Comparison of ENCODE assay signal across 26 cellular contexts in genomic region chr2:150178591-150178990, GRCh38.
"Had no signal": no experiment of that assay in that cellular context is flagged by ENCODE, and none has a peak within 500 bp of the region (broad histone marks: within the 10 kb centered on the region; RNA-seq: fewer than 3 reads in every experiment).

No MANE protein-coding gene starts in this region.

- H3K36me3 ChIP-seq: cardiac muscle cell, lower lobe of right lung, neural progenitor cell, uterus had no signal

- H3K27me3 ChIP-seq: body of pancreas, cardiac muscle cell, neural progenitor cell, testis, uterus had no signal

- H3K27ac ChIP-seq: body of pancreas, cardiac muscle cell, lower lobe of right lung, neural progenitor cell, testis, uterus had no signal

- H3K27ac Mint-ChIP-seq: activated CD4-positive, alpha-beta T cell treated with anti-CD3 and anti-CD28 coated beads, Interleukin-2, amount 10 ng/mL, durations not matched to agents 7 days and 5 days; activated CD8-positive, alpha-beta memory T cell treated with anti-CD3 and anti-CD28 coated beads, Interleukin-2, amount 10 ng/mL, durations not matched to agents 7 days and 5 days; activated CD8-positive, alpha-beta T cell treated with anti-CD3 and anti-CD28 coated beads for 36 hours; activated naive CD8-positive, alpha-beta T cell treated with anti-CD3 and anti-CD28 coated beads, Interleukin-2, amount 50 U/mL, for 24 hours; naive thymus-derived CD8-positive, alpha-beta T cell; neural progenitor cell; stimulated activated naive B cell treated with anti-CD40 and anti-IgM and Interleukin-4, amounts not matched to agents 10 μg/mL and 1 μg/mL and 100 μg/mL, for 72 hours; T-helper 1 cell treated with Interleukin-12 subunit alpha and Interleukin-12 subunit beta and Interleukin-4 antibody, amounts not matched to agents 30 μg/mL and 1 μg/mL, for 36 hours had no signal

- H3K36me3 Mint-ChIP-seq: activated CD8-positive, alpha-beta memory T cell treated with anti-CD3 and anti-CD28 coated beads, Interleukin-2, amount 10 ng/mL, durations not matched to agents 7 days and 5 days; naive thymus-derived CD8-positive, alpha-beta T cell; neural progenitor cell; stimulated activated naive B cell treated with anti-CD40 and anti-IgM and Interleukin-4, amounts not matched to agents 10 μg/mL and 1 μg/mL and 100 μg/mL, for 72 hours had no signal

- H3K4me3 ChIP-seq: body of pancreas, cardiac muscle cell, lower lobe of right lung, neural progenitor cell, testis, uterus had no signal

- H3K9ac ChIP-seq: neural progenitor cell had no signal

- H3K9me3 Mint-ChIP-seq: activated CD4-positive, alpha-beta T cell treated with anti-CD3 and anti-CD28 coated beads, Interleukin-2, amount 10 ng/mL, durations not matched to agents 7 days and 5 days; T-helper 1 cell treated with Interleukin-12 subunit alpha and Interleukin-12 subunit beta and Interleukin-4 antibody, amounts not matched to agents 30 μg/mL and 1 μg/mL, for 36 hours had no signal

- H3K4me2 ChIP-seq: neural progenitor cell had no signal

- ATAC-seq: activated CD8-positive, alpha-beta memory T cell treated with anti-CD3 and anti-CD28 coated beads, Interleukin-2, amount 10 ng/mL, durations not matched to agents 7 days and 5 days; activated CD8-positive, alpha-beta T cell treated with anti-CD3 and anti-CD28 coated beads for 36 hours; activated naive CD8-positive, alpha-beta T cell treated with anti-CD3 and anti-CD28 coated beads, Interleukin-2, amount 50 U/mL, for 24 hours; body of pancreas; left cardiac atrium; lower lobe of right lung; naive thymus-derived CD8-positive, alpha-beta T cell; stimulated activated naive B cell treated with anti-CD40 and anti-IgM and Interleukin-4, amounts not matched to agents 10 μg/mL and 1 μg/mL and 100 μg/mL, for 72 hours had no signal

- H3K4me1 Mint-ChIP-seq: activated CD4-positive, alpha-beta T cell treated with anti-CD3 and anti-CD28 coated beads, Interleukin-2, amount 10 ng/mL, durations not matched to agents 7 days and 5 days; activated CD8-positive, alpha-beta memory T cell treated with anti-CD3 and anti-CD28 coated beads, Interleukin-2, amount 10 ng/mL, durations not matched to agents 7 days and 5 days; activated naive CD8-positive, alpha-beta T cell treated with anti-CD3 and anti-CD28 coated beads, Interleukin-2, amount 50 U/mL, for 24 hours; naive thymus-derived CD8-positive, alpha-beta T cell; neural progenitor cell; stimulated activated naive B cell treated with anti-CD40 and anti-IgM and Interleukin-4, amounts not matched to agents 10 μg/mL and 1 μg/mL and 100 μg/mL, for 72 hours had no signal

- H3K4me1 ChIP-seq: lower lobe of right lung, neural progenitor cell, testis, uterus had no signal

- H3K27me3 Mint-ChIP-seq: activated CD4-positive, alpha-beta T cell treated with anti-CD3 and anti-CD28 coated beads, Interleukin-2, amount 10 ng/mL, durations not matched to agents 7 days and 5 days; activated CD8-positive, alpha-beta memory T cell treated with anti-CD3 and anti-CD28 coated beads, Interleukin-2, amount 10 ng/mL, durations not matched to agents 7 days and 5 days; activated CD8-positive, alpha-beta T cell treated with anti-CD3 and anti-CD28 coated beads for 36 hours; activated naive CD8-positive, alpha-beta T cell treated with anti-CD3 and anti-CD28 coated beads, Interleukin-2, amount 50 U/mL, for 24 hours; naive thymus-derived CD8-positive, alpha-beta T cell; stimulated activated naive B cell treated with anti-CD40 and anti-IgM and Interleukin-4, amounts not matched to agents 10 μg/mL and 1 μg/mL and 100 μg/mL, for 72 hours had no signal

- H3K9me3 ChIP-seq: body of pancreas, lower lobe of right lung, testis, uterus had no signal

- DNase-seq: activated CD4-positive, alpha-beta T cell treated with anti-CD3 and anti-CD28 coated beads, Interleukin-2, amount 10 ng/mL, durations not matched to agents 7 days and 5 days; activated CD4-positive, CD25-positive, alpha-beta regulatory T cell treated with anti-CD3 and anti-CD28 coated beads, Interleukin-2, amount 50 U/mL, for 72 hours; activated CD8-positive, alpha-beta memory T cell treated with anti-CD3 and anti-CD28 coated beads, Interleukin-2, amount 10 ng/mL, durations not matched to agents 7 days and 5 days; activated CD8-positive, alpha-beta T cell treated with anti-CD3 and anti-CD28 coated beads for 36 hours; activated gamma-delta T cell; activated naive CD4-positive, alpha-beta T cell treated with anti-CD3 and anti-CD28 coated beads, Interleukin-2, amount 50 U/mL, for 16 hours; activated naive CD8-positive, alpha-beta T cell treated with anti-CD3 and anti-CD28 coated beads, Interleukin-2, amount 50 U/mL, for 24 hours; activated T-cell treated with anti-CD3 and anti-CD28 coated beads for 4 hours; anterior cingulate cortex; body of pancreas; foreskin melanocyte; hypothalamus; left cardiac atrium; lower lobe of right lung; naive thymus-derived CD8-positive, alpha-beta T cell; retina; stimulated activated CD4-positive, alpha-beta T cell treated with anti-CD3 and anti-CD28 coated beads, Interleukin-2, amount 100 ng/mL, for 48 hours; stimulated activated CD8-positive, alpha-beta memory T cell treated with anti-CD3 and anti-CD28 coated beads, Interleukin-4, amount 100 ng/mL, for 48 hours; stimulated activated naive B cell treated with anti-CD40 and anti-IgM and Interleukin-4, amounts not matched to agents 10 μg/mL and 1 μg/mL and 100 μg/mL, for 72 hours; T1000; testis; trophoblast cell; uterus had no signal

- H3K4me3 Mint-ChIP-seq: activated CD4-positive, alpha-beta T cell treated with anti-CD3 and anti-CD28 coated beads, Interleukin-2, amount 10 ng/mL, durations not matched to agents 7 days and 5 days; activated CD8-positive, alpha-beta memory T cell treated with anti-CD3 and anti-CD28 coated beads, Interleukin-2, amount 10 ng/mL, durations not matched to agents 7 days and 5 days; activated CD8-positive, alpha-beta T cell treated with anti-CD3 and anti-CD28 coated beads for 36 hours; activated naive CD8-positive, alpha-beta T cell treated with anti-CD3 and anti-CD28 coated beads, Interleukin-2, amount 50 U/mL, for 24 hours; naive thymus-derived CD8-positive, alpha-beta T cell; neural progenitor cell; stimulated activated naive B cell treated with anti-CD40 and anti-IgM and Interleukin-4, amounts not matched to agents 10 μg/mL and 1 μg/mL and 100 μg/mL, for 72 hours; T-helper 1 cell treated with Interleukin-12 subunit alpha and Interleukin-12 subunit beta and Interleukin-4 antibody, amounts not matched to agents 30 μg/mL and 1 μg/mL, for 36 hours had no signal
